ENCODE assay signal across 25 cellular contexts in genomic region chr2:187084524-187084923, GRCh38.
DNase-seq lines count a peak whose midpoint lies in the region; ATAC-seq, FAIRE-seq and TF ChIP-seq lines count a peak whose summit lies in the region.
"Had no signal": no experiment of that assay in that cellular context is flagged by ENCODE, and none has a peak within 500 bp of the region (broad histone marks: within the 10 kb centered on the region; RNA-seq: fewer than 3 reads in every experiment).

No MANE protein-coding gene starts in this region.

- H4K8ac ChIP-seq in H1 (ENCODE audit: extremely low read depth, insufficient read depth, low read length) = no peak overlapping the region

- BruUV-seq in HCT116 (replicated peaks; lab: Mats Ljungman, UMichigan) = no TSS peak

- FAIRE-seq in H1 (lab: Jason Lieb, UNC) = no peak
- FAIRE-seq: A204.1, G401.6, GM12891, GM19239 had no signal

- no peak overlapping the region for H3K14ac ChIP-seq in H1 (ENCODE audit: insufficient read length)

- TF ChIP-seq RAD21 in HCT116 (IDR thresholded peaks at IDR 0.05; ENCODE audit: low read depth) = no peak
- TF ChIP-seq RAD21 in H1 (IDR thresholded peaks at IDR 0.05 in 1 of 2, conservative IDR thresholded peaks at IDR 0.05 in 1 of 2; ENCODE audit: low read depth in 2 of 2, low read length in 2 of 2) = no peak

- TF ChIP-seq EP300 in H1 (IDR thresholded peaks at IDR 0.05; ENCODE audit: borderline replicate concordance in 1 of 2, low read depth in 2 of 2, low read length in 2 of 2) = no peak

- H3K9me3 ChIP-seq in HCT116 (ENCODE audit: control insufficient read depth in 1 of 2, insufficient read depth in 1 of 2, low read depth in 1 of 2, low read length in 2 of 2) (no peaks in the 10 kb centered on the region), H1 (ENCODE audit: insufficient read depth in 2 of 2, low read depth in 1 of 2, low read length in 1 of 2) (no peaks in the 10 kb centered on the region)
- H3K9me3 ChIP-seq in CD4-positive, alpha-beta T cell (ENCODE audit: control insufficient read depth, low read length) = no peaks in the 10 kb centered on the region
- H3K9me3 ChIP-seq: BE2C, BLaER1 had no signal

- H3K9ac ChIP-seq in HCT116 (ENCODE audit: low read length) (no peak overlapping the region), H1 (replicated peaks in 1 of 4; ENCODE audit: extremely low read depth in 1 of 4, low read depth in 3 of 4, low read length in 3 of 4) (no peak overlapping the region)
- H3K9ac ChIP-seq: BLaER1 had no signal

- H3K36me3 ChIP-seq in GM23338 (ENCODE audit: insufficient read depth) (no peaks in the 10 kb centered on the region), HCT116 (ENCODE audit: control insufficient read depth in 1 of 2, insufficient read depth in 2 of 2, low read length in 2 of 2) (no peaks in the 10 kb centered on the region), H1 (ENCODE audit: control insufficient read depth in 2 of 4, insufficient read depth in 4 of 4, low read length in 3 of 4) (no peaks in the 10 kb centered on the region)
- H3K36me3 ChIP-seq: BE2C, BLaER1 had no signal

- no peaks in the 10 kb centered on the region for H3K79me2 ChIP-seq in GM23338 (replicated peaks; ENCODE audit: insufficient read depth)
- no peaks in the 10 kb centered on the region for H3K79me2 ChIP-seq in HCT116 (ENCODE audit: insufficient read depth, low read length)
- no peaks in the 10 kb centered on the region for H3K79me2 ChIP-seq in H1 (ENCODE audit: control insufficient read depth in 1 of 2, insufficient read depth in 2 of 2, low read length in 2 of 2)

- no peaks in the 10 kb centered on the region for H3K79me1 ChIP-seq in H1 (ENCODE audit: low read depth, low read length)

- TF ChIP-seq CTCF in GM23338 (conservative IDR thresholded peaks at IDR 0.05; ENCODE audit: low read depth in 2 of 2) (no peak), HCT116 (IDR thresholded peaks at IDR 0.05 in 2 of 3, conservative IDR thresholded peaks at IDR 0.05 in 1 of 3; ENCODE audit: borderline replicate concordance in 1 of 3, insufficient read depth in 1 of 3, low read depth in 2 of 3, low read length in 2 of 3) (no peak), H1 (IDR thresholded peaks at IDR 0.05; ENCODE audit: control extremely low read depth in 1 of 3, insufficient read depth in 1 of 3, low read depth in 1 of 3, low read length in 3 of 3) (no peak)
- no peak for TF ChIP-seq CTCF in CD4-positive, alpha-beta T cell (IDR thresholded peaks at IDR 0.05)

- peak overlapping the region; percentile 80 for H2AFZ ChIP-seq in GM23338
- H2AFZ ChIP-seq in HCT116 (ENCODE audit: low read depth, low read length, poor library complexity, severe bottlenecking) = peak overlapping the region; percentile 32
- peak overlapping the region; percentile 11; the same call in 1 of the 2 replicates for H2AFZ ChIP-seq in H1 (ENCODE audit: low read length)

- H3K27ac ChIP-seq in GM23338 (ENCODE audit: low read depth) = no peak overlapping the region
- no peak overlapping the region for H3K27ac ChIP-seq in HCT116 (ENCODE audit: low read depth, low read length)
- no peak overlapping the region for H3K27ac ChIP-seq in H1 (ENCODE audit: low read depth, low read length)
- H3K27ac ChIP-seq in CD4-positive, alpha-beta T cell (ENCODE audit: low read depth, low read length) = no peak overlapping the region
- H3K27ac ChIP-seq: BLaER1 had no signal

- no peak overlapping the region for H2BK20ac ChIP-seq in H1 (ENCODE audit: low read length)

- no peaks in the 10 kb centered on the region for H3K4me1 Mint-ChIP-seq in GM23338
- H3K4me1 Mint-ChIP-seq in CD4-positive, alpha-beta T cell (ENCODE audit: low read depth) = no peaks in the 10 kb centered on the region
- H3K4me1 Mint-ChIP-seq: CD14-positive monocyte; CD4-positive, alpha-beta memory T cell; CD8-positive, alpha-beta memory T cell had no signal

- DNase-seq in GM23338 (ENCODE audit: low spot score) (peak; percentile 2), HCT116 (ENCODE audit: low read depth, low spot score) (no peak), amniotic epithelial cell (ENCODE audit: low read depth) (peak; percentile 5), H1 (ENCODE audit: low read depth in 1 of 2, low spot score in 2 of 2) (no peak), NCI-H1048 (lab: John Stamatoyannopoulos, UW) (no peak), DMS153 treated with DMSO at 0.1 percent for 48 hours (lab: John Stamatoyannopoulos, UW; ENCODE audit: unreplicated experiment) (no peak)
- no peak for DNase-seq in CD4-positive, alpha-beta T cell
- DNase-seq: 8988T; ACHN; BE2C; C1 segment of cervical spinal cord; CD4-positive, alpha-beta memory T cell; CD8-positive, alpha-beta memory T cell; COR-L47; DMS 273 treated with DMSO at 0.1 percent for 48 hours; DMS153; DMS79 treated with DMSO at 0.1 percent for 48 hours; GF-D8 had no signal

- ATAC-seq in GM23338 (no peak), HCT116 (no peak), GM21367 (IDR thresholded peaks at IDR 0.05; ENCODE audit: unreplicated experiment) (no peak)
- ATAC-seq in CD4-positive, alpha-beta T cell (ENCODE audit: poor library complexity) = no peak

- H3K36me3 Mint-ChIP-seq in GM23338 (ENCODE audit: low read depth) = no peaks in the 10 kb centered on the region
- H3K36me3 Mint-ChIP-seq in CD4-positive, alpha-beta T cell (ENCODE audit: low read depth) = no peaks in the 10 kb centered on the region
- H3K36me3 Mint-ChIP-seq: CD14-positive monocyte; CD4-positive, alpha-beta memory T cell; CD8-positive, alpha-beta memory T cell had no signal

- no peak overlapping the region for H2BK12ac ChIP-seq in H1 (ENCODE audit: low read depth, low read length)

- H3K9me3 Mint-ChIP-seq in GM23338 = no peaks in the 10 kb centered on the region; the same call in 2 of the 3 replicates
- no peaks in the 10 kb centered on the region for H3K9me3 Mint-ChIP-seq in CD4-positive, alpha-beta T cell

- H3K4me3 ChIP-seq in GM23338 (no peak overlapping the region), HCT116 (replicated peaks in 1 of 2; ENCODE audit: low read depth in 1 of 2, low read length in 2 of 2) (no peak overlapping the region), H1 (ENCODE audit: extremely low read depth in 1 of 4, insufficient read depth in 2 of 4, low read depth in 3 of 4, low read length in 4 of 4) (no peak overlapping the region)
- H3K4me3 ChIP-seq: BLaER1 had no signal

- H3K27me3 Mint-ChIP-seq in GM23338 (ENCODE audit: insufficient read depth, low read depth, poor library complexity) = no peaks in the 10 kb centered on the region
- H3K27me3 Mint-ChIP-seq in CD4-positive, alpha-beta T cell = no peaks in the 10 kb centered on the region
- H3K27me3 Mint-ChIP-seq: CD4-positive, alpha-beta memory T cell; CD8-positive, alpha-beta memory T cell had no signal

- H4K5ac ChIP-seq in H1 (ENCODE audit: insufficient read length, low read depth, low read length) = no peak overlapping the region

- no peak overlapping the region for H3K4me2 ChIP-seq in GM23338
- H3K4me2 ChIP-seq in HCT116 (ENCODE audit: low read length) = no peak overlapping the region
- no peak overlapping the region for H3K4me2 ChIP-seq in H1 (ENCODE audit: insufficient read depth in 1 of 2, low read depth in 2 of 2, low read length in 2 of 2)
- H3K4me2 ChIP-seq: BLaER1 had no signal

- H4K20me1 ChIP-seq in GM23338 (replicated peaks; ENCODE audit: insufficient read depth) (no peaks in the 10 kb centered on the region), HCT116 (ENCODE audit: insufficient read depth) (no peaks in the 10 kb centered on the region), H1 (replicated peaks in 1 of 2; ENCODE audit: control insufficient read depth in 1 of 2, insufficient read depth in 2 of 2, low read length in 2 of 2) (no peaks in the 10 kb centered on the region)
- H4K20me1 ChIP-seq: BLaER1 had no signal

- H3K4me3 Mint-ChIP-seq in GM23338 = no peak overlapping the region
- H3K4me3 Mint-ChIP-seq in CD4-positive, alpha-beta T cell = no peak overlapping the region
- H3K4me3 Mint-ChIP-seq: CD14-positive monocyte; CD4-positive, alpha-beta memory T cell; CD8-positive, alpha-beta memory T cell had no signal

- no peaks in the 10 kb centered on the region for H3K27me3 ChIP-seq in GM23338 (ENCODE audit: insufficient read depth)
- no peaks in the 10 kb centered on the region for H3K27me3 ChIP-seq in HCT116 (ENCODE audit: insufficient read depth, low read length)
- no peaks in the 10 kb centered on the region for H3K27me3 ChIP-seq in H1 (replicated peaks in 1 of 4; ENCODE audit: control insufficient read depth in 3 of 4, extremely low read depth in 1 of 4, insufficient read depth in 3 of 4, low read length in 3 of 4)
- H3K27me3 ChIP-seq in CD4-positive, alpha-beta T cell (ENCODE audit: control insufficient read depth, insufficient read depth, low read length) = no peaks in the 10 kb centered on the region
- H3K27me3 ChIP-seq: BE2C, BLaER1 had no signal

- POLR2A ChIA-PET in HCT116 (lab: Charles Lee) = no interaction called here
- POLR2A ChIA-PET in H1 (lab: Charles Lee; ENCODE audit: partially characterized antibody) = no interaction called here
- POLR2A ChIA-PET in CD4-positive, alpha-beta T cell (lab: Charles Lee) = no interaction called here

- H3K27ac Mint-ChIP-seq in GM23338 = no peak overlapping the region
- no peak overlapping the region for H3K27ac Mint-ChIP-seq in CD4-positive, alpha-beta T cell
- H3K27ac Mint-ChIP-seq: CD4-positive, alpha-beta memory T cell had no signal

- no peak for TF ChIP-seq POLR2A in HCT116 (IDR thresholded peaks at IDR 0.05; ENCODE audit: borderline replicate concordance, extremely low read depth, insufficient read depth, insufficient read length)
- no peak for TF ChIP-seq POLR2A in H1 (IDR thresholded peaks at IDR 0.05; ENCODE audit: control extremely low read depth in 1 of 2, low read depth in 2 of 2, low read length in 2 of 2)

- H2BK120ac ChIP-seq in H1 (replicated peaks; ENCODE audit: low read depth, low read length) = no peak overlapping the region

- H3K9me2 ChIP-seq in GM23338 (ENCODE audit: insufficient read depth) (no peaks in the 10 kb centered on the region), HCT116 (ENCODE audit: insufficient read depth) (no peaks in the 10 kb centered on the region)

- H3K4me1 ChIP-seq in GM23338 (ENCODE audit: insufficient read depth) (no peaks in the 10 kb centered on the region), HCT116 (ENCODE audit: control insufficient read depth in 1 of 2, insufficient read depth in 2 of 2, low read length in 2 of 2) (no peaks in the 10 kb centered on the region), H1 (replicated peaks in 1 of 4; ENCODE audit: control insufficient read depth in 3 of 4, insufficient read depth in 4 of 4, low read length in 3 of 4) (no peaks in the 10 kb centered on the region)
- H3K4me1 ChIP-seq: BE2C, BLaER1 had no signal

- H2BK5ac ChIP-seq in H1 (ENCODE audit: low read depth, low read length) = no peak overlapping the region

- intact Hi-C loops in HCT116 (cut with micrococcal nuclease) = no loop called here
- intact Hi-C loops in CD4-positive, alpha-beta T cell (cut with DNase I, micrococcal nuclease) = no loop called here

- no peak overlapping the region for H2BK15ac ChIP-seq in H1 (ENCODE audit: low read length)

- no peak overlapping the region for H3K56ac ChIP-seq in H1 (replicated peaks; ENCODE audit: insufficient read length, low read depth, low read length)

- H3K4ac ChIP-seq in H1 (replicated peaks; ENCODE audit: insufficient read length, low read depth, low read length) = no peak overlapping the region

- H3K23me2 ChIP-seq in H1 (ENCODE audit: low read depth, low read length) = no peaks in the 10 kb centered on the region

- no peak overlapping the region for H2AK5ac ChIP-seq in H1 (ENCODE audit: low read depth, low read length)

- RAD21 ChIA-PET in HCT116 (lab: Charles Lee; ENCODE audit: low non-redundant PET in 1 of 2, low total read pairs in 2 of 2, uncharacterized antibody in 2 of 2, unreplicated experiment in 2 of 2) = no interaction called here

- no peak overlapping the region for H4K91ac ChIP-seq in H1 (replicated peaks; ENCODE audit: insufficient read length, low read length)

- H3K18ac ChIP-seq in H1 (ENCODE audit: extremely low read depth, low read length) = no peak overlapping the region

- H3K23ac ChIP-seq in H1 (ENCODE audit: insufficient read length) = no peak overlapping the region

- CTCF ChIA-PET in HCT116 (lab: Charles Lee) (no interaction called here), H1 (lab: Charles Lee; ENCODE audit: partially characterized antibody) (no interaction called here)
- CTCF ChIA-PET in CD4-positive, alpha-beta T cell (lab: Charles Lee) = no interaction called here

- no peaks in the 10 kb centered on the region for H3F3A ChIP-seq in GM23338 (replicated peaks; ENCODE audit: low read depth)

Comparison
In these comparisons a context has a peak if more than half of its experiments do, and no peak if none do; other contexts are left out.
1. DNase-seq: peak in GM23338 (single experiment) and amniotic epithelial cell (single experiment); none in HCT116 (single experiment), H1 (0 of 2), CD4-positive, alpha-beta T cell (0 of 10), NCI-H1048 (single experiment) and DMS153 treated with DMSO at 0.1 percent for 48 hours (single experiment).
2. H2AFZ ChIP-seq: peak in every context shown above with its lines; median percentile 80 in GM23338; 32 in HCT116; 11 in H1.